Comparison of ENCODE assay signal across 8 cellular contexts in genomic region chr20:45842169-45842812, GRCh38. TPM values are rescaled to one million over a fixed set of nuclear protein-coding genes. Genes with fewer than 3 reads are reported as not detected.
DNase-seq lines count a peak whose midpoint lies in the region; ATAC-seq and TF ChIP-seq lines count a peak whose summit lies in the region.

No MANE protein-coding gene starts in this region.

- no peak overlapping the region for H3K23ac ChIP-seq in trophoblast cell (ENCODE audit: low read length)

- H3K18ac ChIP-seq in trophoblast cell (ENCODE audit: low read length) = no peak overlapping the region

- H3K4me3 Mint-ChIP-seq in central memory CD8-positive, alpha-beta T cell = no peak overlapping the region
- no peak overlapping the region for H3K4me3 Mint-ChIP-seq in nephron progenitor cell

- no peak overlapping the region for H3K4me3 ChIP-seq in trophoblast cell (ENCODE audit: low read depth, low read length)

- no peaks in the 10 kb centered on the region for H3K4me1 ChIP-seq in trophoblast cell (ENCODE audit: control insufficient read depth in 1 of 2, insufficient read depth in 2 of 2, low read length in 2 of 2)

- H3K27ac ChIP-seq in trophoblast cell (ENCODE audit: low read depth, low read length) = no peak overlapping the region

- no peaks in the 10 kb centered on the region for H3K9me3 ChIP-seq in trophoblast cell (ENCODE audit: insufficient read depth, low read depth, low read length)

- no peaks in the 10 kb centered on the region for H3K9me3 Mint-ChIP-seq in central memory CD8-positive, alpha-beta T cell
- H3K9me3 Mint-ChIP-seq in nephron progenitor cell = no peaks in the 10 kb centered on the region

- H2BK12ac ChIP-seq in trophoblast cell (ENCODE audit: low read length) = no peak overlapping the region

- H2BK120ac ChIP-seq in trophoblast cell (ENCODE audit: insufficient read depth, low read length, poor library complexity) = no peak overlapping the region

- DNase-seq in EH (ENCODE audit: low read depth) (peak; percentile 75), nephron progenitor cell (no peak), COLO829 (ENCODE audit: low spot score) (no peak), putamen (ENCODE audit: low spot score) (no peak), NCI-H1092 (lab: John Stamatoyannopoulos, UW) (no peak), trophoblast cell (no peak)
- DNase-seq in central memory CD8-positive, alpha-beta T cell (ENCODE audit: low spot score in 2 of 2) = no peak

- WGBS in trophoblast cell (ENCODE audit: extremely low coverage, insufficient coverage, insufficient read length) = no CpG with 5 or more reads among the region's 5 CpGs

- peaks cover 23% of the 10 kb centered on the region for H3K36me3 Mint-ChIP-seq in central memory CD8-positive, alpha-beta T cell (ENCODE audit: insufficient read depth)
- H3K36me3 Mint-ChIP-seq in nephron progenitor cell (ENCODE audit: low read depth) = peaks cover 28% of the 10 kb centered on the region

- no peak overlapping the region for H3K4ac ChIP-seq in trophoblast cell (ENCODE audit: low read depth, low read length)

- peak; percentile 59 for ATAC-seq in HG03025 (IDR thresholded peaks at IDR 0.05; ENCODE audit: low FRiP score, unreplicated experiment)
- ATAC-seq in central memory CD8-positive, alpha-beta T cell (replicated peaks; ENCODE audit: extremely low read depth, poor library complexity, severe bottlenecking) = no peak

- H3K36me3 ChIP-seq in trophoblast cell (ENCODE audit: control insufficient read depth in 1 of 2, insufficient read depth in 2 of 2, low read length in 2 of 2) = peaks cover 36 to 43% of the 10 kb centered on the region in 2 experiments

- no peak overlapping the region for H3K9ac ChIP-seq in trophoblast cell (ENCODE audit: low read length)

- H4K91ac ChIP-seq in trophoblast cell (ENCODE audit: low read depth, low read length) = no peak overlapping the region

- no peak overlapping the region for H4K8ac ChIP-seq in trophoblast cell (ENCODE audit: low read depth, low read length)

- H3K14ac ChIP-seq in trophoblast cell (ENCODE audit: low read length) = no peak overlapping the region

- no peak for TF ChIP-seq CTCF in nephron progenitor cell (IDR thresholded peaks at IDR 0.05)

- no peak overlapping the region for H2BK5ac ChIP-seq in trophoblast cell (ENCODE audit: low read depth, low read length, poor library complexity)

- no peaks in the 10 kb centered on the region for H3K79me2 ChIP-seq in trophoblast cell (ENCODE audit: control insufficient read depth, insufficient read depth, low read length, poor library complexity)

- H3K4me1 Mint-ChIP-seq in central memory CD8-positive, alpha-beta T cell = peaks cover 17% of the 10 kb centered on the region
- H3K4me1 Mint-ChIP-seq in nephron progenitor cell = peaks cover 12% of the 10 kb centered on the region

- H3K27ac Mint-ChIP-seq in central memory CD8-positive, alpha-beta T cell (ENCODE audit: low read depth) = peak overlapping the region; percentile 16
- H3K27ac Mint-ChIP-seq in nephron progenitor cell = peak overlapping the region; percentile 74

- H3K79me1 ChIP-seq in trophoblast cell (ENCODE audit: low read length) = no peaks in the 10 kb centered on the region

- no peaks in the 10 kb centered on the region for H3K27me3 Mint-ChIP-seq in central memory CD8-positive, alpha-beta T cell
- H3K27me3 Mint-ChIP-seq in nephron progenitor cell (ENCODE audit: low read depth, poor library complexity) = no peaks in the 10 kb centered on the region

- H3K27me3 ChIP-seq in trophoblast cell (ENCODE audit: insufficient read depth, low read length) = no peaks in the 10 kb centered on the region

- H3K4me2 ChIP-seq in trophoblast cell (ENCODE audit: low read length) = no peak overlapping the region

- no peak overlapping the region for H2AFZ ChIP-seq in trophoblast cell (ENCODE audit: insufficient read depth, low read length, poor library complexity)

- H4K12ac ChIP-seq in trophoblast cell (ENCODE audit: low read depth, low read length) = no peak overlapping the region

- no peak overlapping the region for H2AK5ac ChIP-seq in trophoblast cell (ENCODE audit: low read length)

RNA-seq across cellular contexts. Expression of gene SNX21, which starts 8.7 kb away (rescaled TPM):
- polyA plus RNA-seq in trophoblast cell (2013) = 6.6 and 7.3 TPM in 2 replicates

RNA-seq across cellular contexts. Expression of gene ACOT8, which starts 14.9 kb away (rescaled TPM):
- 14.3 and 15.0 TPM in 2 replicates for polyA plus RNA-seq in trophoblast cell (2013)

RNA-seq across cellular contexts. Expression of gene ZSWIM3, which starts 15.1 kb away (rescaled TPM):
- 2.0 and 2.1 TPM in 2 replicates for polyA plus RNA-seq in trophoblast cell (2013)

RNA-seq across cellular contexts. Expression of gene TNNC2, which starts 15.2 kb away (rescaled TPM):
- 0.11 and 0.14 TPM in 2 replicates for polyA plus RNA-seq in trophoblast cell (2013)

RNA-seq across cellular contexts. Expression of gene UBE2C, which starts 29.8 kb away (rescaled TPM):
- 171 and 186 TPM in 2 replicates for polyA plus RNA-seq in trophoblast cell (2013)
